21 cellular contexts compared by ENCODE assay signal in the genomic region with DNA sequence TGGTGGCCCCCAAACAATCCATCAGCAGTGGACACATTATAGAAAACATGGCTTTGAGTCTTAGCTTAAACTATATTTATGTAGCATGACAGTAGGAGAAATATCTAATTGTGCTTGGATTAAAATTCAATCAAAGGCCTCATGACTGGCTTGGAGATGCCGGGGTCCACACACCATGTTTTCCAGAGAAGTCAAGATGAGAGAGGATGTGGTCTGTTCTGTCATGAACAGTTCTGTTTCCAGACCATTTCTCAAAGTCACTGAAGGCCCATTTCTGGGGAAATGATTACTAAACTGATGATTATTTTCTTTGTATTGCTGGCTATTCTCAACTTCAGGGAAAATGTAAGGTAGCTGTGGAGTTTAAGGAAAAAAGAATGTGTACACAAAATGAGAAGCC.
DNase-seq lines count a peak whose midpoint lies in the region; ATAC-seq, FAIRE-seq and TF ChIP-seq lines count a peak whose summit lies in the region.
"Had no signal": no experiment of that assay in that cellular context is flagged by ENCODE, and none has a peak within 500 bp of the region (broad histone marks: within the 10 kb centered on the region; RNA-seq: fewer than 3 reads in every experiment).

No MANE protein-coding gene starts in this region.

- peaks cover 19% of the 10 kb centered on the region for H3K36me3 ChIP-seq in astrocyte (ENCODE audit: insufficient read depth, low read length)
- H3K36me3 ChIP-seq in WERI-Rb-1: peaks cover 18% of the 10 kb centered on the region

- H3K4me3 ChIP-seq in astrocyte (ENCODE audit: insufficient read depth, low read depth, low read length) (no peak overlapping the region), WERI-Rb-1 (ENCODE audit: low read depth, low read length) (no peak overlapping the region)

- H3K4me1 ChIP-seq in astrocyte (ENCODE audit: insufficient read depth, low read length): no peaks in the 10 kb centered on the region

- no peak overlapping the region for H3K27ac Mint-ChIP-seq in activated naive CD4-positive, alpha-beta T cell treated with anti-CD3 and anti-CD28 coated beads, Interleukin-2, amount 50 U/mL, for 72 hours
- peak overlapping the region; percentile 45 for H3K27ac Mint-ChIP-seq in activated T-helper 1 cell treated with anti-CD3 and anti-CD28 coated beads, Interleukin-12 subunit alpha, Interleukin-12 subunit beta, Interleukin-2, Interleukin-4 antibody, amounts not matched to agents 30 ng/mL and 10 ng/mL and 1 ng/mL, durations not matched to agents 14 hours and 24 hours and 36 hours
- H3K27ac Mint-ChIP-seq in astrocyte (ENCODE audit: unreplicated experiment): peak overlapping the region; percentile 31
- peak overlapping the region; percentile 92 for H3K27ac Mint-ChIP-seq in stimulated activated naive CD8-positive, alpha-beta T cell treated with anti-CD3 and anti-CD28 coated beads, Interleukin-15, Interleukin-2, amounts not matched to agents 100 ng/mL and 50 ng/mL, for 24 hours
- H3K27ac Mint-ChIP-seq in naive thymus-derived CD8-positive, alpha-beta T cell: peak overlapping the region in 1 of 10 donors; percentile 15

- H2AFZ ChIP-seq in astrocyte (ENCODE audit: low read depth, low read length): no peak overlapping the region

- no peaks in the 10 kb centered on the region for H3K9me3 ChIP-seq in astrocyte (ENCODE audit: insufficient read depth, low read depth, low read length)
- H3K9me3 ChIP-seq in WERI-Rb-1 (ENCODE audit: severe bottlenecking): no peaks in the 10 kb centered on the region

- peaks cover 39% of the 10 kb centered on the region for H3K4me1 Mint-ChIP-seq in activated T-helper 1 cell treated with anti-CD3 and anti-CD28 coated beads, Interleukin-12 subunit alpha, Interleukin-12 subunit beta, Interleukin-2, Interleukin-4 antibody, amounts not matched to agents 30 ng/mL and 10 ng/mL and 1 ng/mL, durations not matched to agents 14 hours and 24 hours and 36 hours (ENCODE audit: low read depth)
- H3K4me1 Mint-ChIP-seq in astrocyte (ENCODE audit: low read depth, unreplicated experiment): peaks cover 11% of the 10 kb centered on the region
- peaks cover 48% of the 10 kb centered on the region for H3K4me1 Mint-ChIP-seq in stimulated activated naive CD8-positive, alpha-beta T cell treated with anti-CD3 and anti-CD28 coated beads, Interleukin-15, Interleukin-2, amounts not matched to agents 100 ng/mL and 50 ng/mL, for 24 hours (ENCODE audit: low read depth)
- H3K4me1 Mint-ChIP-seq in naive thymus-derived CD8-positive, alpha-beta T cell: peaks cover 0 to 2% (median 1%) of the 10 kb centered on the region in 4 donors
- H3K4me1 Mint-ChIP-seq: H9 had no signal

- FAIRE-seq in astrocyte (lab: Jason Lieb, UNC): no peak
- FAIRE-seq: HepG2 had no signal

- peak; percentile 54 to 63 for ATAC-seq in activated naive CD4-positive, alpha-beta T cell treated with anti-CD3 and anti-CD28 coated beads, Interleukin-2, amount 50 U/mL, for 72 hours
- ATAC-seq in naive thymus-derived CD8-positive, alpha-beta T cell: no peak
- ATAC-seq: HepG2 had no signal

- intact Hi-C loops in activated T-helper 1 cell treated with anti-CD3 and anti-CD28 coated beads, Interleukin-12 subunit alpha, Interleukin-12 subunit beta, Interleukin-2, Interleukin-4 antibody, amounts not matched to agents 30 ng/mL and 10 ng/mL and 1 ng/mL, durations not matched to agents 14 hours and 24 hours and 36 hours (cut with micrococcal nuclease): no loop called here

- H3K4me2 ChIP-seq in astrocyte (ENCODE audit: low read length): no peak overlapping the region

- no peak overlapping the region for H3K27ac ChIP-seq in astrocyte (ENCODE audit: low read depth, low read length)
- no peak overlapping the region for H3K27ac ChIP-seq in WERI-Rb-1
- H3K27ac ChIP-seq: C4-2B had no signal

- peaks cover 0 to 9% of the 10 kb centered on the region in 2 donors for H3K9me3 Mint-ChIP-seq in activated naive CD4-positive, alpha-beta T cell treated with anti-CD3 and anti-CD28 coated beads, Interleukin-2, amount 50 U/mL, for 72 hours
- peaks cover 6% of the 10 kb centered on the region for H3K9me3 Mint-ChIP-seq in activated T-helper 1 cell treated with anti-CD3 and anti-CD28 coated beads, Interleukin-12 subunit alpha, Interleukin-12 subunit beta, Interleukin-2, Interleukin-4 antibody, amounts not matched to agents 30 ng/mL and 10 ng/mL and 1 ng/mL, durations not matched to agents 14 hours and 24 hours and 36 hours
- peaks cover 1% of the 10 kb centered on the region for H3K9me3 Mint-ChIP-seq in astrocyte (ENCODE audit: unreplicated experiment)
- no peaks in the 10 kb centered on the region for H3K9me3 Mint-ChIP-seq in stimulated activated naive CD8-positive, alpha-beta T cell treated with anti-CD3 and anti-CD28 coated beads, Interleukin-15, Interleukin-2, amounts not matched to agents 100 ng/mL and 50 ng/mL, for 24 hours
- peaks cover 0 to 9% (median 0%) of the 10 kb centered on the region in 9 donors for H3K9me3 Mint-ChIP-seq in naive thymus-derived CD8-positive, alpha-beta T cell
- H3K9me3 Mint-ChIP-seq: H9 had no signal

- POLR2A ChIA-PET in naive thymus-derived CD8-positive, alpha-beta T cell (lab: Charles Lee): no interaction called here

- peaks cover 4% of the 10 kb centered on the region for H4K20me1 ChIP-seq in astrocyte (ENCODE audit: insufficient read depth, low read length)

- H3K27me3 ChIP-seq in astrocyte (ENCODE audit: insufficient read depth, low read length) (no peaks in the 10 kb centered on the region), WERI-Rb-1 (ENCODE audit: insufficient read depth, low read depth, severe bottlenecking) (no peaks in the 10 kb centered on the region)

- no peak overlapping the region for H3K9ac ChIP-seq in astrocyte (ENCODE audit: low read length)

- DNase-seq in activated naive CD4-positive, alpha-beta T cell treated with anti-CD3 and anti-CD28 coated beads, Interleukin-2, amount 50 U/mL, for 72 hours (ENCODE audit: low spot score in 2 of 2): no peak
- DNase-seq in activated naive CD4-positive, alpha-beta T cell treated with Interleukin-2 at 50 U/mL for 16 hours: no peak
- DNase-seq in activated T-helper 1 cell treated with anti-CD3 and anti-CD28 coated beads, Interleukin-12 subunit alpha, Interleukin-12 subunit beta, Interleukin-2, Interleukin-4 antibody, amounts not matched to agents 30 ng/mL and 10 ng/mL and 1 ng/mL, durations not matched to agents 14 hours and 24 hours and 36 hours (ENCODE audit: low spot score): no peak
- DNase-seq in astrocyte (ENCODE audit: low read depth) (no peak), WERI-Rb-1 (no peak)
- DNase-seq in activated CD4-positive, CD25-positive, alpha-beta regulatory T cell (lab: John Stamatoyannopoulos, UW): no peak
- no peak for DNase-seq in naive thymus-derived CD8-positive, alpha-beta T cell
- DNase-seq: ACHN, DMS79 treated with DMSO at 0.1 percent for 48 hours, H9, KG1, MV-4-11, NCI-H187, NCI-H2227 treated with DMSO at 0.1 percent for 48 hours, NCI-H510A treated with DMSO at 0.1 percent for 48 hours, NCI-H82, OCI-M1, Right ventricle myocardium superior had no signal

- no peaks in the 10 kb centered on the region for H3K79me2 ChIP-seq in astrocyte (ENCODE audit: insufficient read depth, low read length)

- H3K36me3 Mint-ChIP-seq in activated naive CD4-positive, alpha-beta T cell treated with anti-CD3 and anti-CD28 coated beads, Interleukin-2, amount 50 U/mL, for 72 hours: peaks cover 22 to 50% of the 10 kb centered on the region in 2 donors
- H3K36me3 Mint-ChIP-seq in activated T-helper 1 cell treated with anti-CD3 and anti-CD28 coated beads, Interleukin-12 subunit alpha, Interleukin-12 subunit beta, Interleukin-2, Interleukin-4 antibody, amounts not matched to agents 30 ng/mL and 10 ng/mL and 1 ng/mL, durations not matched to agents 14 hours and 24 hours and 36 hours (ENCODE audit: low read depth): peaks cover 37% of the 10 kb centered on the region
- peaks cover 25% of the 10 kb centered on the region for H3K36me3 Mint-ChIP-seq in astrocyte (ENCODE audit: low read depth, unreplicated experiment)
- H3K36me3 Mint-ChIP-seq in stimulated activated naive CD8-positive, alpha-beta T cell treated with anti-CD3 and anti-CD28 coated beads, Interleukin-15, Interleukin-2, amounts not matched to agents 100 ng/mL and 50 ng/mL, for 24 hours (ENCODE audit: low read depth): peaks cover 36% of the 10 kb centered on the region
- H3K36me3 Mint-ChIP-seq in naive thymus-derived CD8-positive, alpha-beta T cell: peaks cover 0 to 28% (median 17%) of the 10 kb centered on the region in 3 donors

- H3K27me3 Mint-ChIP-seq in activated T-helper 1 cell treated with anti-CD3 and anti-CD28 coated beads, Interleukin-12 subunit alpha, Interleukin-12 subunit beta, Interleukin-2, Interleukin-4 antibody, amounts not matched to agents 30 ng/mL and 10 ng/mL and 1 ng/mL, durations not matched to agents 14 hours and 24 hours and 36 hours (ENCODE audit: insufficient read depth): no peaks in the 10 kb centered on the region
- no peaks in the 10 kb centered on the region for H3K27me3 Mint-ChIP-seq in astrocyte (ENCODE audit: low read depth, unreplicated experiment)
- H3K27me3 Mint-ChIP-seq in stimulated activated naive CD8-positive, alpha-beta T cell treated with anti-CD3 and anti-CD28 coated beads, Interleukin-15, Interleukin-2, amounts not matched to agents 100 ng/mL and 50 ng/mL, for 24 hours: peaks cover 5% of the 10 kb centered on the region
- peaks cover 4 to 17% (median 9%) of the 10 kb centered on the region in 5 donors for H3K27me3 Mint-ChIP-seq in naive thymus-derived CD8-positive, alpha-beta T cell

- TF ChIP-seq CTCF in astrocyte (IDR thresholded peaks at IDR 0.05; ENCODE audit: insufficient read depth, low read depth, low read length): no peak
- TF ChIP-seq CTCF in WERI-Rb-1 (IDR thresholded peaks at IDR 0.05; ENCODE audit: low read depth, low read length): no peak

- H3K4me3 Mint-ChIP-seq in activated T-helper 1 cell treated with anti-CD3 and anti-CD28 coated beads, Interleukin-12 subunit alpha, Interleukin-12 subunit beta, Interleukin-2, Interleukin-4 antibody, amounts not matched to agents 30 ng/mL and 10 ng/mL and 1 ng/mL, durations not matched to agents 14 hours and 24 hours and 36 hours: no peak overlapping the region
- no peak overlapping the region for H3K4me3 Mint-ChIP-seq in astrocyte (ENCODE audit: unreplicated experiment)
- no peak overlapping the region for H3K4me3 Mint-ChIP-seq in stimulated activated naive CD8-positive, alpha-beta T cell treated with anti-CD3 and anti-CD28 coated beads, Interleukin-15, Interleukin-2, amounts not matched to agents 100 ng/mL and 50 ng/mL, for 24 hours
- H3K4me3 Mint-ChIP-seq in naive thymus-derived CD8-positive, alpha-beta T cell: no peak overlapping the region
- H3K4me3 Mint-ChIP-seq: H9 had no signal

Comparison
In these comparisons a context has a peak if more than half of its experiments do, and no peak if none do; other contexts are left out.
1. ATAC-seq: peak in activated naive CD4-positive, alpha-beta T cell treated with anti-CD3 and anti-CD28 coated beads, Interleukin-2, amount 50 U/mL, for 72 hours (2 of 2); none in naive thymus-derived CD8-positive, alpha-beta T cell (0 of 2).
2. H3K27ac Mint-ChIP-seq: peak in activated T-helper 1 cell treated with anti-CD3 and anti-CD28 coated beads, Interleukin-12 subunit alpha, Interleukin-12 subunit beta, Interleukin-2, Interleukin-4 antibody, amounts not matched to agents 30 ng/mL and 10 ng/mL and 1 ng/mL, durations not matched to agents 14 hours and 24 hours and 36 hours (single experiment), astrocyte (single experiment) and stimulated activated naive CD8-positive, alpha-beta T cell treated with anti-CD3 and anti-CD28 coated beads, Interleukin-15, Interleukin-2, amounts not matched to agents 100 ng/mL and 50 ng/mL, for 24 hours (single experiment); none in activated naive CD4-positive, alpha-beta T cell treated with anti-CD3 and anti-CD28 coated beads, Interleukin-2, amount 50 U/mL, for 72 hours (0 of 2).